In the genomic region with DNA sequence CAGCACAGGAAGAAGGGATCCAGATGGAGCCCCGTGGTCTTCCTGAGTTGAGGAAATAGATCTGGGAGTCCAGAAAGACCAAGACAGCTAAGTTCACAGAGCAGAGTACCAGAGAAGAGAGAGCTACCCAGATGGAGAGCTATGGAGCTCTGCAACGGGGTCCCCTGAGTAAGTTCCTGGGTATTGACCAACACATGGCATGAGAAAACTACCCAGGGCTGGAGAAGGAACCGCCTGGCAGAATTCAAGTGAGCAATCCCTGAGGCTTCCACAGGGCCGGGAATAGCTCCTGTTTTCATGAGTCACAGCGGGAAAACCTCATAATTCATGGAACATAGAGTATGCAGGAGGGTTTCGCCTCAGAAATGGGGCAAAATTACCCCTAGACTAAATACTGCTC, we compare ENCODE assay signal across 1 cellular context.
TF ChIP-seq lines count a peak whose summit lies in the region.

No MANE protein-coding gene starts in this region.

TF ChIP-seq in SK-N-SH treated with all-trans-retinoic acid at 6 μM for 48 hours, 23 proteins besides CTCF, POLR2A, EP300 and RAD21 (continued from another document):
- TF ChIP-seq PATZ1 (CRISPR knock-in tag; IDR thresholded peaks at IDR 0.05; ENCODE audit: borderline replicate concordance), result no peak
- TF ChIP-seq OSR1 (CRISPR knock-in tag; IDR thresholded peaks at IDR 0.05), result no peak
- TF ChIP-seq ZFP30 (CRISPR knock-in tag; IDR thresholded peaks at IDR 0.05), result no peak
- TF ChIP-seq ISL1 (CRISPR knock-in tag; IDR thresholded peaks at IDR 0.05), result no peak
- no peak for TF ChIP-seq TSHZ2 (CRISPR knock-in tag; IDR thresholded peaks at IDR 0.05)
- no peak for TF ChIP-seq GLIS3 (CRISPR knock-in tag; IDR thresholded peaks at IDR 0.05)
- no peak for TF ChIP-seq ESRRG (CRISPR knock-in tag; IDR thresholded peaks at IDR 0.05)
- TF ChIP-seq, protein P1, sequence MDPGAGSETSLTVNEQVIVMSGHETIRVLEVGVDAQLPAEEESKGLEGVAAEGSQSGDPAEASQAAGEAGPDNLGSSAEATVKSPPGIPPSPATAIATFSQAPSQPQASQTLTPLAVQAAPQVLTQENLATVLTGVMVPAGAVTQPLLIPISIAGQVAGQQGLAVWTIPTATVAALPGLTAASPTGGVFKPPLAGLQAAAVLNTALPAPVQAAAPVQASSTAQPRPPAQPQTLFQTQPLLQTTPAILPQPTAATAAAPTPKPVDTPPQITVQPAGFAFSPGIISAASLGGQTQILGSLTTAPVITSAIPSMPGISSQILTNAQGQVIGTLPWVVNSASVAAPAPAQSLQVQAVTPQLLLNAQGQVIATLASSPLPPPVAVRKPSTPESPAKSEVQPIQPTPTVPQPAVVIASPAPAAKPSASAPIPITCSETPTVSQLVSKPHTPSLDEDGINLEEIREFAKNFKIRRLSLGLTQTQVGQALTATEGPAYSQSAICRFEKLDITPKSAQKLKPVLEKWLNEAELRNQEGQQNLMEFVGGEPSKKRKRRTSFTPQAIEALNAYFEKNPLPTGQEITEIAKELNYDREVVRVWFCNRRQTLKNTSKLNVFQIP (CRISPR knock-in tag; IDR thresholded peaks at IDR 0.05; ENCODE audit: borderline replicate concordance, low read depth), result no peak
TF ChIP-seq in SK-N-SH treated with all-trans-retinoic acid at 6 μM for 48 hours: peak in this region for 0.
